In genomic region chr10:62108768-62109430, GRCh38 we compare ENCODE assay signal across 15 cellular contexts.
DNase-seq lines count a peak whose midpoint lies in the region; ATAC-seq, FAIRE-seq and TF ChIP-seq lines count a peak whose summit lies in the region.
"Had no signal": no experiment of that assay in that cellular context is flagged by ENCODE, and none has a peak within 500 bp of the region (broad histone marks: within the 10 kb centered on the region; RNA-seq: fewer than 3 reads in every experiment).

No MANE protein-coding gene starts in this region.

- H3K27ac Mint-ChIP-seq in activated CD4-positive, alpha-beta T cell treated with anti-CD3 and anti-CD28 coated beads for 36 hours, result peak overlapping the region; percentile 9
- peak overlapping the region; percentile 71 for H3K27ac Mint-ChIP-seq in memory B cell

- H3K9ac ChIP-seq in PC-3 (ENCODE audit: low read length), result no peak overlapping the region

- no peaks in the 10 kb centered on the region for H3K27me3 Mint-ChIP-seq in activated CD4-positive, alpha-beta T cell treated with anti-CD3 and anti-CD28 coated beads for 36 hours
- no peaks in the 10 kb centered on the region for H3K27me3 Mint-ChIP-seq in memory B cell

- H3K4me2 ChIP-seq in PC-3 (ENCODE audit: low read length), result no peak overlapping the region
- H3K4me2 ChIP-seq: smooth muscle cell had no signal

- CTCF ChIA-PET in activated CD4-positive, alpha-beta T cell treated with anti-CD3 and anti-CD28 coated beads for 36 hours (lab: Charles Lee), result interaction anchor here (0.6 to 1.5 kb wide), 6 partner anchors 9 to 136 kb away, joined by 3 to 5 read pairs (median 4); no protein-coding TSS in a partner anchor
- CTCF ChIA-PET in PC-3 (lab: Charles Lee), result interaction anchor here (0.6 kb wide), 2 partner anchors 46 to 496 kb away, joined by 3 read pairs; no protein-coding TSS in a partner anchor

- H3K36me3 ChIP-seq in PC-3 (ENCODE audit: low read depth, low read length), result no peaks in the 10 kb centered on the region
- H3K36me3 ChIP-seq: cardiac muscle cell, pancreas had no signal

- no peak for ATAC-seq in activated CD4-positive, alpha-beta T cell treated with anti-CD3 and anti-CD28 coated beads for 36 hours
- ATAC-seq in PC-3 (no peak), memory B cell (ENCODE audit: low read depth) (no peak), GM18870 (IDR thresholded peaks at IDR 0.05; ENCODE audit: unreplicated experiment) (no peak)
- ATAC-seq: pancreas had no signal

- H3F3A ChIP-seq in PC-3 (ENCODE audit: low read length, unreplicated experiment), result peaks cover 6% of the 10 kb centered on the region

- H3K4me3 ChIP-seq in PC-3 (ENCODE audit: low read length), result no peak overlapping the region
- H3K4me3 ChIP-seq: cardiac muscle cell, pancreas, smooth muscle cell had no signal

- TF ChIP-seq CTCF in PC-3 (conservative IDR thresholded peaks at IDR 0.05; ENCODE audit: low read depth, low read length), result no peak

- no TSS peak for BruUV-seq in PC-3 (replicated peaks; lab: Mats Ljungman, UMichigan)

- no peaks in the 10 kb centered on the region for H3K36me3 Mint-ChIP-seq in activated CD4-positive, alpha-beta T cell treated with anti-CD3 and anti-CD28 coated beads for 36 hours (ENCODE audit: low read depth)
- H3K36me3 Mint-ChIP-seq in memory B cell, result no peaks in the 10 kb centered on the region

- H3K4me3 Mint-ChIP-seq in activated CD4-positive, alpha-beta T cell treated with anti-CD3 and anti-CD28 coated beads for 36 hours, result no peak overlapping the region
- H3K4me3 Mint-ChIP-seq in memory B cell, result peak overlapping the region; percentile 52

- intact Hi-C loops in activated CD4-positive, alpha-beta T cell treated with anti-CD3 and anti-CD28 coated beads for 36 hours (cut with DNase I, micrococcal nuclease), result no loop called here
- intact Hi-C loops in PC-3 (cut with micrococcal nuclease) (no loop called here), head of caudate nucleus (cut with DNase I) (no loop called here)

- no peak for DNase-seq in activated CD4-positive, alpha-beta T cell treated with anti-CD3 and anti-CD28 coated beads for 36 hours
- DNase-seq in activated CD4-positive, alpha-beta T cell treated with anti-CD3 and anti-CD28 coated beads for 1 hour, result no peak
- DNase-seq in GM19239 (ENCODE audit: insufficient read length, low spot score) (no peak), PC-3 (peak; percentile 50), memory B cell (ENCODE audit: low spot score in 2 of 2) (no peak), head of caudate nucleus (no peak), GM12892 (ENCODE audit: insufficient read length) (no peak)
- DNase-seq: activated CD4-positive, CD25-positive, alpha-beta regulatory T cell treated with anti-CD3 and anti-CD28 coated beads, Interleukin-2, amount 50 U/mL, for 72 hours; activated gamma-delta T cell; Calu3; foreskin melanocyte; pancreas had no signal

- no peak for TF ChIP-seq POLR2A in GM12892 (IDR thresholded peaks at IDR 0.05; ENCODE audit: low read depth, low read length)

- FAIRE-seq in GM19239 (lab: Jason Lieb, UNC), result peak; percentile 85
- no peak for FAIRE-seq in GM12892 (lab: Jason Lieb, UNC)
- FAIRE-seq: pancreas had no signal

- H3K27me3 ChIP-seq in PC-3 (ENCODE audit: low read length), result no peaks in the 10 kb centered on the region
- H3K27me3 ChIP-seq: cardiac muscle cell, pancreas had no signal

- no peaks in the 10 kb centered on the region for H3K9me3 Mint-ChIP-seq in activated CD4-positive, alpha-beta T cell treated with anti-CD3 and anti-CD28 coated beads for 36 hours (ENCODE audit: low read depth)
- H3K9me3 Mint-ChIP-seq in memory B cell, result no peaks in the 10 kb centered on the region

- peaks cover 59% of the 10 kb centered on the region for H3K4me1 ChIP-seq in PC-3 (ENCODE audit: insufficient read depth, low read length)
- H3K4me1 ChIP-seq: pancreas had no signal

- no peaks in the 10 kb centered on the region for H3K79me2 ChIP-seq in PC-3 (ENCODE audit: low read length)

- H2AFZ ChIP-seq in PC-3 (ENCODE audit: low read length), result no peak overlapping the region

- H3K9me2 ChIP-seq in PC-3 (replicated peaks; ENCODE audit: low read length), result no peaks in the 10 kb centered on the region

- peaks cover 51% of the 10 kb centered on the region for H3K4me1 Mint-ChIP-seq in activated CD4-positive, alpha-beta T cell treated with anti-CD3 and anti-CD28 coated beads for 36 hours
- peaks cover 45% of the 10 kb centered on the region for H3K4me1 Mint-ChIP-seq in memory B cell

- no peak overlapping the region for H3K27ac ChIP-seq in PC-3 (ENCODE audit: low read length)
- H3K27ac ChIP-seq: cardiac muscle cell, pancreas had no signal

- no peaks in the 10 kb centered on the region for H4K20me1 ChIP-seq in PC-3 (ENCODE audit: low read length)

- POLR2A ChIA-PET in activated CD4-positive, alpha-beta T cell treated with anti-CD3 and anti-CD28 coated beads for 36 hours (lab: Charles Lee), result no interaction called here
- POLR2A ChIA-PET in PC-3 (lab: Charles Lee; ENCODE audit: unreplicated experiment), result interaction anchor here (0.7 kb wide), 1 partner anchor 10 kb away, joined by 3 read pairs; no protein-coding TSS in a partner anchor

- no peaks in the 10 kb centered on the region for H3K9me3 ChIP-seq in PC-3 (ENCODE audit: low read length)
- H3K9me3 ChIP-seq: pancreas had no signal
